ENCODE assay signal across 8 cellular contexts in genomic region chr15:63473999-63474809, GRCh38. TPM values are rescaled to one million over a fixed set of nuclear protein-coding genes. Genes with fewer than 3 reads are reported as not detected.
DNase-seq lines count a peak whose midpoint lies in the region; ATAC-seq and TF ChIP-seq lines count a peak whose summit lies in the region.

No MANE protein-coding gene starts in this region.

- CTCF ChIA-PET in activated naive CD4-positive, alpha-beta T cell treated with anti-CD3 and anti-CD28 coated beads, Interleukin-2, amount 10 ng/mL, durations not matched to agents 7 days and 5 days (lab: Charles Lee) = interaction anchor here (0.8 to 0.9 kb wide), 2 partner anchors 8 to 31 kb away, joined by 3 read pairs; no protein-coding TSS in a partner anchor

- H3K36me3 Mint-ChIP-seq in activated naive CD4-positive, alpha-beta T cell treated with anti-CD3 and anti-CD28 coated beads, Interleukin-2, amount 10 ng/mL, durations not matched to agents 7 days and 5 days = no peaks in the 10 kb centered on the region

- H3K9me3 Mint-ChIP-seq in activated naive CD4-positive, alpha-beta T cell treated with anti-CD3 and anti-CD28 coated beads, Interleukin-2, amount 10 ng/mL, durations not matched to agents 7 days and 5 days = no peaks in the 10 kb centered on the region

- DNase-seq in NCI-H526 (lab: John Stamatoyannopoulos, UW) = peak; percentile 65 to 79
- DNase-seq in activated naive CD4-positive, alpha-beta T cell treated with anti-CD3 and anti-CD28 coated beads, Interleukin-2, amount 10 ng/mL, durations not matched to agents 7 days and 5 days = peak; percentile 47
- peak; percentile 95 for DNase-seq in kidney glomerular epithelial cell (lab: John Stamatoyannopoulos, UW)
- DNase-seq in medulla oblongata (ENCODE audit: extremely low spot score) = no peak

- peaks cover 51% of the 10 kb centered on the region for H3K4me1 Mint-ChIP-seq in activated naive CD4-positive, alpha-beta T cell treated with anti-CD3 and anti-CD28 coated beads, Interleukin-2, amount 10 ng/mL, durations not matched to agents 7 days and 5 days

- no peak for TF ChIP-seq CTCF in 22Rv1 (IDR thresholded peaks at IDR 0.05)

- peak overlapping the region; percentile 100 for H3K27ac ChIP-seq in 22Rv1
- peak overlapping the region; percentile 1 for H3K27ac ChIP-seq in temporal lobe (ENCODE audit: low read depth, low read length)

- ATAC-seq in GM18517 (IDR thresholded peaks at IDR 0.05; ENCODE audit: unreplicated experiment) (peak; percentile 58), HG02885 (IDR thresholded peaks at IDR 0.05; ENCODE audit: poor library complexity, unreplicated experiment) (peak; percentile 62)

- H3K27me3 Mint-ChIP-seq in activated naive CD4-positive, alpha-beta T cell treated with anti-CD3 and anti-CD28 coated beads, Interleukin-2, amount 10 ng/mL, durations not matched to agents 7 days and 5 days = peaks cover 5% of the 10 kb centered on the region

- H3K4me3 Mint-ChIP-seq in activated naive CD4-positive, alpha-beta T cell treated with anti-CD3 and anti-CD28 coated beads, Interleukin-2, amount 10 ng/mL, durations not matched to agents 7 days and 5 days = no peak overlapping the region

- peak overlapping the region; percentile 68 for H3K27ac Mint-ChIP-seq in activated naive CD4-positive, alpha-beta T cell treated with anti-CD3 and anti-CD28 coated beads, Interleukin-2, amount 10 ng/mL, durations not matched to agents 7 days and 5 days

RNA-seq across cellular contexts. Expression of gene USP3, which starts 30.2 kb away (rescaled TPM):
- total RNA-seq in temporal lobe = 58.0 TPM
